ENCODE assay signal across 1 cellular context in genomic region chr1:21439721-21440629, GRCh38.
A peak's percentile ranks its signal among the peaks of the same experiment; 100 is the strongest.
TF ChIP-seq lines count a peak whose summit lies in the region.

Gene NBPF3 (plus strand): TSS chr1:21440137. CDS start chr1:21445087, 4,950 bp downstream.

TF ChIP-seq in HEK293, 187 proteins besides CTCF, POLR2A, EP300 and RAD21 (continued from another document and continues in another):
- TF ChIP-seq ZNF76 (tag by site-specific recombination; IDR thresholded peaks at IDR 0.05; ENCODE audit: borderline replicate concordance, low read depth) (peak; percentile 81; the same call in 1 of the 2 replicates), TRIM28 (IDR thresholded peaks at IDR 0.05; ENCODE audit: borderline replicate concordance, low read length) (0 out of 2 replicates have a peak, but pooled peaks have one; percentile 54), ZNF561 (tag by site-specific recombination; IDR thresholded peaks at IDR 0.05; ENCODE audit: borderline replicate concordance) (no peak), ZNF174 (tag by site-specific recombination; IDR thresholded peaks at IDR 0.05) (no peak), ZBTB17 (tag by site-specific recombination; IDR thresholded peaks at IDR 0.05) (peak; percentile 56), ZNF600 (tag by site-specific recombination; IDR thresholded peaks at IDR 0.05) (peak; percentile 53), PRDM10 (tag by site-specific recombination; IDR thresholded peaks at IDR 0.05) (peak; percentile 90), ZNF138 (tag by site-specific recombination; IDR thresholded peaks at IDR 0.05; ENCODE audit: borderline replicate concordance) (no peak), ZNF155 (tag by site-specific recombination; IDR thresholded peaks at IDR 0.05) (no peak), YY1 (tag by site-specific recombination; IDR thresholded peaks at IDR 0.05) (no peak), ZNF280C (tag by site-specific recombination; IDR thresholded peaks at IDR 0.05) (no peak), ZNF837 (tag by site-specific recombination; IDR thresholded peaks at IDR 0.05) (no peak), ZNF239 (tag by site-specific recombination; IDR thresholded peaks at IDR 0.05) (no peak), ZNF266 (tag by site-specific recombination; IDR thresholded peaks at IDR 0.05; ENCODE audit: low read depth) (no peak), HOXD13 (CRISPR knock-in tag; IDR thresholded peaks at IDR 0.05; ENCODE audit: borderline replicate concordance) (no peak), ZNF843 (tag by site-specific recombination; IDR thresholded peaks at IDR 0.05) (no peak), ZNF169 (tag by site-specific recombination; IDR thresholded peaks at IDR 0.05) (no peak), GFI1B (tag by site-specific recombination; IDR thresholded peaks at IDR 0.05) (no peak), TSHZ1 (tag by site-specific recombination; IDR thresholded peaks at IDR 0.05; ENCODE audit: borderline replicate concordance) (no peak), ZNF791 (tag by site-specific recombination; IDR thresholded peaks at IDR 0.05) (no peak), ZSCAN5A (tag by site-specific recombination; IDR thresholded peaks at IDR 0.05) (no peak; the same call in 1 of the 2 replicates), ZNF221 (tag by site-specific recombination; IDR thresholded peaks at IDR 0.05; ENCODE audit: borderline replicate concordance) (no peak), ZXDB (tag by site-specific recombination; IDR thresholded peaks at IDR 0.05) (peak; percentile 73; the same call in 1 of the 2 replicates), MYNN (tag by site-specific recombination; IDR thresholded peaks at IDR 0.05; ENCODE audit: borderline replicate concordance) (no peak), ZNF549 (tag by site-specific recombination; IDR thresholded peaks at IDR 0.05) (no peak), ZNF341 (tag by site-specific recombination; IDR thresholded peaks at IDR 0.05; ENCODE audit: low read depth) (no peak), ZBTB11 (tag by site-specific recombination; conservative IDR thresholded peaks at IDR 0.05; ENCODE audit: low read depth) (0 out of 2 replicates have a peak, but pooled peaks have one; percentile 22), ZNF132 (tag by site-specific recombination; IDR thresholded peaks at IDR 0.05; ENCODE audit: borderline replicate concordance) (no peak), ZFP3 (tag by site-specific recombination; IDR thresholded peaks at IDR 0.05; ENCODE audit: low read depth) (no peak), PBX3 (CRISPR knock-in tag; IDR thresholded peaks at IDR 0.05) (0 out of 2 replicates have a peak, but pooled peaks have one; percentile 36), ZNF366 (tag by site-specific recombination; conservative IDR thresholded peaks at IDR 0.05) (no peak), ZNF555 (tag by site-specific recombination; conservative IDR thresholded peaks at IDR 0.05) (no peak), ZNF580 (tag by site-specific recombination; IDR thresholded peaks at IDR 0.05) (peak; percentile 53; the same call in 1 of the 2 replicates), ZNF654 (tag by site-specific recombination; IDR thresholded peaks at IDR 0.05; ENCODE audit: low read depth) (no peak), ZNF645 (tag by site-specific recombination; IDR thresholded peaks at IDR 0.05) (no peak), ZBTB20 (tag by site-specific recombination; IDR thresholded peaks at IDR 0.05) (peak; percentile 43; the same call in 1 of the 2 replicates), ZNF629 (tag by site-specific recombination; IDR thresholded peaks at IDR 0.05) (no peak), ZNF280D (tag by site-specific recombination; IDR thresholded peaks at IDR 0.05) (no peak), ZNF777 (tag by site-specific recombination; IDR thresholded peaks at IDR 0.05; ENCODE audit: borderline replicate concordance) (no peak), ZNF175 (tag by site-specific recombination; IDR thresholded peaks at IDR 0.05) (no peak), ZNF19 (tag by site-specific recombination; IDR thresholded peaks at IDR 0.05; ENCODE audit: low read depth) (no peak), ZBTB21 (tag by site-specific recombination; IDR thresholded peaks at IDR 0.05) (no peak)
